ENCODE assay signal across 17 cellular contexts in genomic region chr15:91491131-91491950, GRCh38.
DNase-seq lines count a peak whose midpoint lies in the region; ATAC-seq and TF ChIP-seq lines count a peak whose summit lies in the region.
"Had no signal": no experiment of that assay in that cellular context is flagged by ENCODE, and none has a peak within 500 bp of the region (broad histone marks: within the 10 kb centered on the region; RNA-seq: fewer than 3 reads in every experiment).

No MANE protein-coding gene starts in this region.

- peaks cover 5% of the 10 kb centered on the region for H3K27me3 Mint-ChIP-seq in activated naive CD8-positive, alpha-beta T cell treated with anti-CD3 and anti-CD28 coated beads, Interleukin-2, amount 10 ng/mL, durations not matched to agents 7 days and 5 days
- H3K27me3 Mint-ChIP-seq in activated naive CD8-positive, alpha-beta T cell treated with anti-CD3 and anti-CD28 coated beads, Interleukin-2, amount 50 U/mL, for 24 hours, result no peaks in the 10 kb centered on the region
- H3K27me3 Mint-ChIP-seq: activated naive CD8-positive, alpha-beta T cell treated with anti-CD3 and anti-CD28 coated beads for 36 hours; B cell; T-cell had no signal

- H3K4me3 ChIP-seq in epithelial cell of esophagus (ENCODE audit: low read length), result no peak overlapping the region
- H3K4me3 ChIP-seq: spleen had no signal

- peak; percentile 86 for ATAC-seq in activated naive CD8-positive, alpha-beta T cell treated with anti-CD3 and anti-CD28 coated beads, Interleukin-2, amount 10 ng/mL, durations not matched to agents 7 days and 5 days (ENCODE audit: low read depth)
- ATAC-seq in activated naive CD8-positive, alpha-beta T cell treated with anti-CD3 and anti-CD28 coated beads, Interleukin-2, amount 50 U/mL, for 24 hours, result no peak
- ATAC-seq in HG03095 (IDR thresholded peaks at IDR 0.05; ENCODE audit: unreplicated experiment) (no peak), HG03565 (IDR thresholded peaks at IDR 0.05; ENCODE audit: unreplicated experiment) (no peak)

- peaks cover 14% of the 10 kb centered on the region for H3K9me3 Mint-ChIP-seq in activated naive CD8-positive, alpha-beta T cell treated with anti-CD3 and anti-CD28 coated beads, Interleukin-2, amount 10 ng/mL, durations not matched to agents 7 days and 5 days
- H3K9me3 Mint-ChIP-seq in activated naive CD8-positive, alpha-beta T cell treated with anti-CD3 and anti-CD28 coated beads, Interleukin-2, amount 50 U/mL, for 24 hours, result no peaks in the 10 kb centered on the region

- peaks cover 33% of the 10 kb centered on the region for H3K36me3 Mint-ChIP-seq in activated naive CD8-positive, alpha-beta T cell treated with anti-CD3 and anti-CD28 coated beads, Interleukin-2, amount 10 ng/mL, durations not matched to agents 7 days and 5 days
- no peaks in the 10 kb centered on the region for H3K36me3 Mint-ChIP-seq in activated naive CD8-positive, alpha-beta T cell treated with anti-CD3 and anti-CD28 coated beads, Interleukin-2, amount 50 U/mL, for 24 hours (ENCODE audit: low read depth)
- H3K36me3 Mint-ChIP-seq: activated naive CD8-positive, alpha-beta T cell treated with anti-CD3 and anti-CD28 coated beads for 36 hours; T-cell had no signal

- peak overlapping the region; percentile 23 for H3K4me3 Mint-ChIP-seq in activated naive CD8-positive, alpha-beta T cell treated with anti-CD3 and anti-CD28 coated beads, Interleukin-2, amount 10 ng/mL, durations not matched to agents 7 days and 5 days
- no peak overlapping the region for H3K4me3 Mint-ChIP-seq in activated naive CD8-positive, alpha-beta T cell treated with anti-CD3 and anti-CD28 coated beads, Interleukin-2, amount 50 U/mL, for 24 hours
- H3K4me3 Mint-ChIP-seq: activated naive CD8-positive, alpha-beta T cell treated with anti-CD3 and anti-CD28 coated beads for 36 hours; B cell; T-cell had no signal

- no peak for DNase-seq in activated naive CD8-positive, alpha-beta T cell treated with anti-CD3 and anti-CD28 coated beads, Interleukin-2, amount 10 ng/mL, durations not matched to agents 7 days and 5 days
- no peak for DNase-seq in activated naive CD8-positive, alpha-beta T cell treated with anti-CD3 and anti-CD28 coated beads, Interleukin-2, amount 50 U/mL, for 24 hours
- DNase-seq in OCI-M1 (lab: John Stamatoyannopoulos, UW) (peak; percentile 35), epithelial cell of esophagus (ENCODE audit: low read depth) (peak; percentile 65), NCI-H146 treated with DMSO at 0.1 percent for 48 hours (lab: John Stamatoyannopoulos, UW; ENCODE audit: unreplicated experiment) (no peak), GM13977 (ENCODE audit: low spot score) (no peak)
- DNase-seq: activated CD4-positive, CD25-positive, alpha-beta regulatory T cell; activated naive CD8-positive, alpha-beta T cell treated with anti-CD3 and anti-CD28 coated beads for 36 hours; activated T-cell treated with anti-CD3 and anti-CD28 coated beads for 4 hours; kidney; NCI-H2171; posterior cingulate gyrus; spleen had no signal

- POLR2A ChIA-PET in activated naive CD8-positive, alpha-beta T cell treated with anti-CD3 and anti-CD28 coated beads, Interleukin-2, amount 10 ng/mL, durations not matched to agents 7 days and 5 days (lab: Charles Lee), result interaction anchor here (0.8 to 1.7 kb wide), 6 partner anchors 18 to 215 kb away, joined by 3 to 6 read pairs (median 3); no protein-coding TSS in a partner anchor

- peaks cover 14% of the 10 kb centered on the region for H3K4me1 Mint-ChIP-seq in activated naive CD8-positive, alpha-beta T cell treated with anti-CD3 and anti-CD28 coated beads, Interleukin-2, amount 10 ng/mL, durations not matched to agents 7 days and 5 days
- H3K4me1 Mint-ChIP-seq in activated naive CD8-positive, alpha-beta T cell treated with anti-CD3 and anti-CD28 coated beads, Interleukin-2, amount 50 U/mL, for 24 hours, result no peaks in the 10 kb centered on the region
- H3K4me1 Mint-ChIP-seq: activated naive CD8-positive, alpha-beta T cell treated with anti-CD3 and anti-CD28 coated beads for 36 hours; B cell had no signal

- in situ Hi-C loops in GM13977 (cut with MboI; ENCODE audit: low pct_unique_long_range_greater_than_20kb, low sequenced_read_pairs, unreplicated experiment), result no loop called here

- no peak for TF ChIP-seq CTCF in epithelial cell of esophagus (IDR thresholded peaks at IDR 0.05; ENCODE audit: insufficient read depth, low read depth, low read length, missing control alignments)
- TF ChIP-seq CTCF in GM13977 (IDR thresholded peaks at IDR 0.05; ENCODE audit: extremely low read depth, insufficient read depth, missing control alignments), result no peak

- peak overlapping the region; percentile 63 for H3K27ac Mint-ChIP-seq in activated naive CD8-positive, alpha-beta T cell treated with anti-CD3 and anti-CD28 coated beads, Interleukin-2, amount 10 ng/mL, durations not matched to agents 7 days and 5 days
- H3K27ac Mint-ChIP-seq in activated naive CD8-positive, alpha-beta T cell treated with anti-CD3 and anti-CD28 coated beads, Interleukin-2, amount 50 U/mL, for 24 hours, result no peak overlapping the region
- H3K27ac Mint-ChIP-seq: activated naive CD8-positive, alpha-beta T cell treated with anti-CD3 and anti-CD28 coated beads for 36 hours; B cell had no signal

Comparison
In these comparisons a context has a peak if more than half of its experiments do, and no peak if none do; other contexts are left out.
1. DNase-seq: peak in OCI-M1 (single experiment) and epithelial cell of esophagus (single experiment); none in activated naive CD8-positive, alpha-beta T cell treated with anti-CD3 and anti-CD28 coated beads, Interleukin-2, amount 10 ng/mL, durations not matched to agents 7 days and 5 days (single experiment), activated naive CD8-positive, alpha-beta T cell treated with anti-CD3 and anti-CD28 coated beads, Interleukin-2, amount 50 U/mL, for 24 hours (single experiment), NCI-H146 treated with DMSO at 0.1 percent for 48 hours (single experiment) and GM13977 (single experiment).